ENCODE assay signal across 12 cellular contexts in genomic region chr4:182207806-182208483, GRCh38. TPM values are rescaled to one million over a fixed set of nuclear protein-coding genes. Genes with fewer than 3 reads are reported as not detected.
DNase-seq lines count a peak whose midpoint lies in the region; TF ChIP-seq lines count a peak whose summit lies in the region.
"Had no signal": no experiment of that assay in that cellular context is flagged by ENCODE, and none has a peak within 500 bp of the region (broad histone marks: within the 10 kb centered on the region; RNA-seq: fewer than 3 reads in every experiment).

No MANE protein-coding gene starts in this region.

- no peaks in the 10 kb centered on the region for H3K9me3 ChIP-seq in trophoblast cell (ENCODE audit: insufficient read depth, low read depth, low read length)

- no peak overlapping the region for H3K14ac ChIP-seq in trophoblast cell (ENCODE audit: low read length)

- no peak overlapping the region for H3K23ac ChIP-seq in trophoblast cell (ENCODE audit: low read length)

- H3K4me1 ChIP-seq in trophoblast cell (ENCODE audit: control insufficient read depth in 1 of 2, insufficient read depth in 2 of 2, low read length in 2 of 2), result peaks cover 40 to 50% of the 10 kb centered on the region in 2 experiments

- peaks cover 2% of the 10 kb centered on the region in 2 experiments for H3K36me3 ChIP-seq in trophoblast cell (ENCODE audit: control insufficient read depth in 1 of 2, insufficient read depth in 2 of 2, low read length in 2 of 2)

- no peak for TF ChIP-seq CTCF in epithelial cell of proximal tubule (conservative IDR thresholded peaks at IDR 0.05; ENCODE audit: low read depth, low read length)

- no peak overlapping the region for H3K4ac ChIP-seq in trophoblast cell (ENCODE audit: low read depth, low read length)

- WGBS in trophoblast cell (ENCODE audit: extremely low coverage, insufficient coverage, insufficient read length), result no CpG with 5 or more reads among the region's 3 CpGs

- no peak overlapping the region for H3K18ac ChIP-seq in trophoblast cell (ENCODE audit: low read length)

- H2AFZ ChIP-seq in trophoblast cell (ENCODE audit: insufficient read depth, low read length, poor library complexity), result no peak overlapping the region

- no peak overlapping the region for H3K4me2 ChIP-seq in trophoblast cell (ENCODE audit: low read length)

- no peak overlapping the region for H2AK5ac ChIP-seq in trophoblast cell (ENCODE audit: low read length)

- H4K8ac ChIP-seq in trophoblast cell (ENCODE audit: low read depth, low read length), result no peak overlapping the region

- H4K12ac ChIP-seq in trophoblast cell (ENCODE audit: low read depth, low read length), result no peak overlapping the region

- H2BK5ac ChIP-seq in trophoblast cell (ENCODE audit: low read depth, low read length, poor library complexity), result no peak overlapping the region

- no peak overlapping the region for H3K4me3 ChIP-seq in epithelial cell of proximal tubule (ENCODE audit: low read depth, low read length)
- H3K4me3 ChIP-seq in trophoblast cell (ENCODE audit: low read depth, low read length), result no peak overlapping the region
- H3K4me3 ChIP-seq: SK-N-MC had no signal

- no peaks in the 10 kb centered on the region for H3K27me3 ChIP-seq in trophoblast cell (ENCODE audit: insufficient read depth, low read length)

- peaks cover 29% of the 10 kb centered on the region for H3K79me1 ChIP-seq in trophoblast cell (ENCODE audit: low read length)

- intact Hi-C loops in posterior vena cava (cut with DNase I), result no loop called here

- H3K27ac ChIP-seq in trophoblast cell (ENCODE audit: low read depth, low read length), result peak overlapping the region; percentile 94
- H3K27ac ChIP-seq: SK-N-MC had no signal

- H2BK120ac ChIP-seq in trophoblast cell (ENCODE audit: insufficient read depth, low read length, poor library complexity), result no peak overlapping the region

- no peak overlapping the region for H4K91ac ChIP-seq in trophoblast cell (ENCODE audit: low read depth, low read length)

- no peak overlapping the region for H2BK12ac ChIP-seq in trophoblast cell (ENCODE audit: low read length)

- H3K79me2 ChIP-seq in trophoblast cell (ENCODE audit: control insufficient read depth, insufficient read depth, low read length, poor library complexity), result peaks cover 18% of the 10 kb centered on the region

- DNase-seq in Daoy (ENCODE audit: low read depth), result peak; percentile 67
- DNase-seq in OCI-M1 (lab: John Stamatoyannopoulos, UW), result peak; percentile 15
- DNase-seq in epithelial cell of proximal tubule (ENCODE audit: low read depth), result peak; percentile 83
- DNase-seq in trophoblast cell, result peak; percentile 63 to 95
- no peak for DNase-seq in RPMI8226
- no peak for DNase-seq in NOMO-1 treated with dmso at 0.1 percent for 144 hours (lab: John Stamatoyannopoulos, UW; ENCODE audit: unreplicated experiment)
- no peak for DNase-seq in NK-92 (lab: John Stamatoyannopoulos, UW; ENCODE audit: unreplicated experiment)
- DNase-seq in posterior vena cava (ENCODE audit: low spot score), result no peak
- DNase-seq: cerebellar nuclear complex, DMS79, NCI-H1417 treated with DMSO at 0.1 percent for 48 hours had no signal

- no peak overlapping the region for H3K9ac ChIP-seq in trophoblast cell (ENCODE audit: low read length)

RNA-seq across cellular contexts. Expression of gene TENM3, which starts 35.3 kb away (rescaled TPM):
- 33.9 and 40.5 TPM in 2 replicates for total RNA-seq in Daoy (2014; rRNA removed; shearing (Covaris generic))
- total RNA-seq in epithelial cell of proximal tubule (2.4 and 6.1 TPM in 2 replicates), posterior vena cava (1 to 10 TPM; 2.0 to 2.1 TPM)
- polyA plus RNA-seq in trophoblast cell (2013), result 112 and 119 TPM in 2 replicates

Comparison
In these comparisons a context has a peak if more than half of its experiments do, and no peak if none do; other contexts are left out.
1. DNase-seq: peak in Daoy (single experiment), OCI-M1 (single experiment), epithelial cell of proximal tubule (single experiment) and trophoblast cell (2 of 2); none in RPMI8226 (single experiment), NOMO-1 treated with dmso at 0.1 percent for 144 hours (single experiment), NK-92 (single experiment) and posterior vena cava (single experiment).